ENCODE assay signal across 15 cellular contexts in genomic region chr17:62672957-62673356, GRCh38.
"Had no signal": no experiment of that assay in that cellular context is flagged by ENCODE, and none has a peak within 500 bp of the region (broad histone marks: within the 10 kb centered on the region; RNA-seq: fewer than 3 reads in every experiment).

No MANE protein-coding gene starts in this region.

- H3K4me3 ChIP-seq: gastroesophageal sphincter, heart left ventricle, hepatocyte, left lung, neural progenitor cell, psoas muscle, right lobe of liver, smooth muscle cell, thoracic aorta, tibial nerve, upper lobe of left lung had no signal

- DNase-seq: cerebellar nuclear complex, cortex of kidney, kidney, left cardiac atrium, left lung, upper lobe of left lung had no signal

- H3K4me1 ChIP-seq: neural progenitor cell, psoas muscle, right lobe of liver, upper lobe of left lung had no signal

- H3K9me3 ChIP-seq: gastroesophageal sphincter, heart left ventricle, left lung, psoas muscle, right lobe of liver, thoracic aorta, tibial nerve, upper lobe of left lung had no signal

- H3K27me3 ChIP-seq: gastroesophageal sphincter, heart left ventricle, hepatocyte, left lung, neural progenitor cell, right lobe of liver, tibial nerve, upper lobe of left lung had no signal

- H3K36me3 ChIP-seq: gastroesophageal sphincter, neural progenitor cell, right lobe of liver had no signal

- H3K27ac ChIP-seq: gastroesophageal sphincter, heart left ventricle, hepatocyte, left lung, neural progenitor cell, psoas muscle, right lobe of liver, thoracic aorta, tibial nerve, upper lobe of left lung had no signal
